8 cellular contexts compared by ENCODE assay signal in genomic region chr5:109865636-109866035, GRCh38.
DNase-seq lines count a peak whose midpoint lies in the region; ATAC-seq and TF ChIP-seq lines count a peak whose summit lies in the region.

No MANE protein-coding gene starts in this region.

- WGBS in stomach, 5 donors = 56 to 71% (median 66%) methylated on average over 2 of the region's 2 CpGs

- H3K9me3 Mint-ChIP-seq in CD8-positive, alpha-beta T cell = no peaks in the 10 kb centered on the region
- no peaks in the 10 kb centered on the region for H3K9me3 Mint-ChIP-seq in WTC11
- no peaks in the 10 kb centered on the region for H3K9me3 Mint-ChIP-seq in mesothelial cell of epicardium
- H3K9me3 Mint-ChIP-seq in CD14-positive monocyte = peaks cover 0 to 5% (median 0%) of the 10 kb centered on the region in 7 donors

- intact Hi-C loops in CD8-positive, alpha-beta T cell (cut with DNase I, micrococcal nuclease) = loop anchor here in 1 of 2 experiments (1.0 kb wide), 1 partner anchor 8 kb away; no protein-coding TSS in a partner anchor
- intact Hi-C loops in CD14-positive monocyte (cut with micrococcal nuclease) = no loop called here
- intact Hi-C loops in stomach (cut with DNase I; ENCODE audit: low total_unique reads) = no loop called here

- no peak overlapping the region for H3K4me3 Mint-ChIP-seq in CD8-positive, alpha-beta T cell
- H3K4me3 Mint-ChIP-seq in WTC11 (no peak overlapping the region), mesothelial cell of epicardium (no peak overlapping the region), CD14-positive monocyte (no peak overlapping the region)

- peaks cover 57% of the 10 kb centered on the region for H3K4me1 ChIP-seq in CD8-positive, alpha-beta T cell (ENCODE audit: insufficient read depth, low read length)
- no peaks in the 10 kb centered on the region for H3K4me1 ChIP-seq in stomach

- no peaks in the 10 kb centered on the region for H3K27me3 ChIP-seq in CD8-positive, alpha-beta T cell (ENCODE audit: insufficient read depth, low read length)
- no peaks in the 10 kb centered on the region for H3K27me3 ChIP-seq in stomach

- CTCF ChIA-PET in CD8-positive, alpha-beta T cell (lab: Charles Lee) = no interaction called here
- CTCF ChIA-PET in WTC11 (lab: Charles Lee) = no interaction called here

- H3K27ac Mint-ChIP-seq in CD8-positive, alpha-beta T cell = peak overlapping the region; percentile 66
- H3K27ac Mint-ChIP-seq in WTC11 = peak overlapping the region; percentile 83
- H3K27ac Mint-ChIP-seq in mesothelial cell of epicardium = no peak overlapping the region
- H3K27ac Mint-ChIP-seq in CD14-positive monocyte = peak overlapping the region in 1 of 7 donors; percentile 41

- no peaks in the 10 kb centered on the region for H3K9me3 ChIP-seq in CD8-positive, alpha-beta T cell (ENCODE audit: low read length)
- H3K9me3 ChIP-seq in stomach = no peaks in the 10 kb centered on the region

- no peak for TF ChIP-seq POLR2A in stomach (IDR thresholded peaks at IDR 0.05)

- no peak for TF ChIP-seq CTCF in CD8-positive, alpha-beta T cell (IDR thresholded peaks at IDR 0.05)
- TF ChIP-seq CTCF in WTC11 (IDR thresholded peaks at IDR 0.05) (no peak), mesothelial cell of epicardium (IDR thresholded peaks at IDR 0.05; ENCODE audit: unreplicated experiment) (no peak), CD14-positive monocyte (IDR thresholded peaks at IDR 0.05) (no peak), stomach (IDR thresholded peaks at IDR 0.05) (no peak)

- DNase-seq in CD8-positive, alpha-beta T cell = no peak
- DNase-seq in WTC11 (ENCODE audit: low spot score) (no peak), left kidney (ENCODE audit: low read depth, low spot score) (peak; percentile 8), mesothelial cell of epicardium (ENCODE audit: low spot score in 2 of 2, unreplicated experiment in 2 of 2) (no peak), CD14-positive monocyte (ENCODE audit: low spot score) (no peak), stomach (no peak)

- TF ChIP-seq EP300 in stomach (IDR thresholded peaks at IDR 0.05) = no peak

- peaks cover 81% of the 10 kb centered on the region for H3K4me1 Mint-ChIP-seq in CD8-positive, alpha-beta T cell (ENCODE audit: low read depth)
- H3K4me1 Mint-ChIP-seq in WTC11 (peaks cover 18% of the 10 kb centered on the region), mesothelial cell of epicardium (peaks cover 21% of the 10 kb centered on the region), CD14-positive monocyte (no peaks in the 10 kb centered on the region)

- H3K4me3 ChIP-seq in CD8-positive, alpha-beta T cell (ENCODE audit: low read depth, low read length) = no peak overlapping the region
- H3K4me3 ChIP-seq in stomach = no peak overlapping the region

- no peak overlapping the region for H3K27ac ChIP-seq in CD8-positive, alpha-beta T cell (ENCODE audit: low read depth, low read length)
- no peak overlapping the region for H3K27ac ChIP-seq in stomach

- no peaks in the 10 kb centered on the region for H3K27me3 Mint-ChIP-seq in CD8-positive, alpha-beta T cell (ENCODE audit: low read depth)
- H3K27me3 Mint-ChIP-seq in WTC11 (ENCODE audit: low read depth) (no peaks in the 10 kb centered on the region), mesothelial cell of epicardium (ENCODE audit: low read depth) (no peaks in the 10 kb centered on the region), CD14-positive monocyte (ENCODE audit: low read depth in 3 of 3) (no peaks in the 10 kb centered on the region)

- peaks cover 7% of the 10 kb centered on the region for H3K36me3 ChIP-seq in CD8-positive, alpha-beta T cell (ENCODE audit: insufficient read depth, low read length)
- H3K36me3 ChIP-seq in stomach = peaks cover 0 to 66% (median 53%) of the 10 kb centered on the region in 4 donors

- POLR2A ChIA-PET in CD8-positive, alpha-beta T cell (lab: Charles Lee) = interaction anchor here (0.8 to 1.3 kb wide), 2 partner anchors 10 to 15 kb away, joined by 3 read pairs; no protein-coding TSS in a partner anchor
- POLR2A ChIA-PET in WTC11 (lab: Charles Lee) = no interaction called here

- H3K36me3 Mint-ChIP-seq in CD8-positive, alpha-beta T cell = peaks cover 70% of the 10 kb centered on the region
- H3K36me3 Mint-ChIP-seq in WTC11 (peaks cover 29% of the 10 kb centered on the region), mesothelial cell of epicardium (peaks cover 8% of the 10 kb centered on the region), CD14-positive monocyte (peaks cover 69 to 77% of the 10 kb centered on the region in 2 donors)

- ATAC-seq in CD8-positive, alpha-beta T cell = no peak
- ATAC-seq in HG03342 (IDR thresholded peaks at IDR 0.05; ENCODE audit: unreplicated experiment) (peak; percentile 38), WTC11 (no peak), GM21381 (IDR thresholded peaks at IDR 0.05; ENCODE audit: unreplicated experiment) (no peak)

TF ChIP-seq in WTC11, 78 proteins besides CTCF, POLR2A, EP300 and RAD21:
- TF ChIP-seq ESRRA (CRISPR knock-in tag; IDR thresholded peaks at IDR 0.05; ENCODE audit: borderline replicate concordance) (no peak), ATF1 (CRISPR knock-in tag; IDR thresholded peaks at IDR 0.05) (no peak), CREM (CRISPR knock-in tag; IDR thresholded peaks at IDR 0.05) (no peak), KAT7 (CRISPR knock-in tag; IDR thresholded peaks at IDR 0.05; ENCODE audit: borderline replicate concordance) (no peak), IRF2 (CRISPR knock-in tag; IDR thresholded peaks at IDR 0.05; ENCODE audit: borderline replicate concordance, low read depth) (no peak), ZNF232 (CRISPR knock-in tag; IDR thresholded peaks at IDR 0.05) (no peak), E2F5 (CRISPR knock-in tag; IDR thresholded peaks at IDR 0.05) (no peak), ETV6 (CRISPR knock-in tag; IDR thresholded peaks at IDR 0.05) (no peak), PRDM15 (CRISPR knock-in tag; IDR thresholded peaks at IDR 0.05) (no peak), USF1 (CRISPR knock-in tag; IDR thresholded peaks at IDR 0.05) (no peak)
